30 cellular contexts compared by ENCODE assay signal in genomic region chr2:15952451-15953142, GRCh38. TPM values are rescaled to one million over a fixed set of nuclear protein-coding genes. Genes with fewer than 3 reads are reported as not detected.
"Had no signal": no experiment of that assay in that cellular context is flagged by ENCODE, and none has a peak within 500 bp of the region (broad histone marks: within the 10 kb centered on the region; RNA-seq: fewer than 3 reads in every experiment).

No MANE protein-coding gene starts in this region.

- ATAC-seq: naive thymus-derived CD8-positive, alpha-beta T cell; natural killer cell treated with Interleukin-12 subunit alpha and Interleukin-12 subunit beta and Interleukin-15 and Interleukin-18, amount 100 ng/mL, for 72 hours; psoas muscle; right cardiac atrium; right lobe of liver; stimulated activated memory B cell treated with anti-CD40 and anti-IgM and Interleukin-4, amounts not matched to agents 10 μg/mL and 1 μg/mL and 100 μg/mL, for 72 hours; stimulated activated naive CD8-positive, alpha-beta T cell treated with anti-CD3 and anti-CD28 coated beads, Interleukin-15, amount 100 ng/mL, for 72 hours; stimulated activated naive CD8-positive, alpha-beta T cell treated with anti-CD3 and anti-CD28 coated beads, Interleukin-15, Interleukin-2, amounts not matched to agents 100 U/mL and 50 U/mL, for 24 hours; upper lobe of right lung had no signal

- H3K9me3 ChIP-seq: neutrophil, psoas muscle, right lobe of liver, sigmoid colon, suprapubic skin, testis, tibial artery, transverse colon, upper lobe of right lung, uterus had no signal

- H3K36me3 ChIP-seq: neutrophil, right lobe of liver, sigmoid colon, suprapubic skin, tibial artery, transverse colon, upper lobe of right lung, uterus had no signal

- H3K4me1 Mint-ChIP-seq: naive B cell; stimulated activated memory B cell treated with anti-CD40 and anti-IgM and Interleukin-4, amounts not matched to agents 10 μg/mL and 1 μg/mL and 100 μg/mL, for 72 hours; stimulated activated naive CD8-positive, alpha-beta T cell treated with anti-CD3 and anti-CD28 coated beads, Interleukin-15, amount 100 ng/mL, for 72 hours had no signal

- H3K27me3 Mint-ChIP-seq: stimulated activated naive CD8-positive, alpha-beta T cell treated with anti-CD3 and anti-CD28 coated beads, Interleukin-15, amount 100 ng/mL, for 72 hours; type B pancreatic cell had no signal

- DNase-seq: naive B cell; naive thymus-derived CD8-positive, alpha-beta T cell; nucleus accumbens; posterior cingulate gyrus; psoas muscle; right cardiac atrium; right lobe of liver; sigmoid colon; small intestine; stimulated activated CD4-positive, alpha-beta T cell treated with anti-CD3 and anti-CD28 coated beads, Interleukin-15, amount 100 ng/mL, for 24 hours; stimulated activated CD4-positive, alpha-beta T cell treated with anti-CD3 and anti-CD28 coated beads, Interleukin-2, amount 100 ng/mL, for 24 hours; stimulated activated CD4-positive, alpha-beta T cell treated with anti-CD3 and anti-CD28 coated beads, Interleukin-2, amount 100 ng/mL, for 48 hours; stimulated activated CD4-positive, alpha-beta T cell treated with anti-CD3 and anti-CD28 coated beads, Interleukin-4, amount 100 ng/mL, for 4 hours; stimulated activated CD8-positive, alpha-beta memory T cell treated with anti-CD3 and anti-CD28 coated beads, Interleukin-4, amount 100 ng/mL, for 48 hours; stimulated activated naive CD4-positive, alpha-beta T cell; stimulated activated naive CD8-positive, alpha-beta T cell treated with anti-CD3 and anti-CD28 coated beads, Interleukin-15, amount 100 ng/mL, for 72 hours; stimulated activated naive CD8-positive, alpha-beta T cell treated with anti-CD3 and anti-CD28 coated beads, Interleukin-15, Interleukin-2, amounts not matched to agents 100 U/mL and 50 U/mL, for 24 hours; substantia nigra; testis; tibial artery; transverse colon; upper lobe of right lung; uterus had no signal

- H3K9me3 Mint-ChIP-seq: naive thymus-derived CD8-positive, alpha-beta T cell; natural killer cell treated with Interleukin-12 subunit alpha and Interleukin-12 subunit beta and Interleukin-15 and Interleukin-18, amount 100 ng/mL, for 72 hours; stimulated activated memory B cell treated with anti-CD40 and anti-IgM and Interleukin-4, amounts not matched to agents 10 μg/mL and 1 μg/mL and 100 μg/mL, for 72 hours; stimulated activated naive CD8-positive, alpha-beta T cell treated with anti-CD3 and anti-CD28 coated beads, Interleukin-15, amount 100 ng/mL, for 72 hours had no signal

- H3K4me3 ChIP-seq: psoas muscle, right lobe of liver, sigmoid colon, suprapubic skin, testis, tibial artery, transverse colon, upper lobe of right lung, uterus had no signal

- H3K4me3 Mint-ChIP-seq: naive B cell; naive thymus-derived CD8-positive, alpha-beta T cell; natural killer cell treated with Interleukin-12 subunit alpha and Interleukin-12 subunit beta and Interleukin-15 and Interleukin-18, amount 100 ng/mL, for 72 hours; stimulated activated memory B cell treated with anti-CD40 and anti-IgM and Interleukin-4, amounts not matched to agents 10 μg/mL and 1 μg/mL and 100 μg/mL, for 72 hours; stimulated activated naive CD8-positive, alpha-beta T cell treated with anti-CD3 and anti-CD28 coated beads, Interleukin-15, amount 100 ng/mL, for 72 hours; type B pancreatic cell had no signal

- H3K36me3 Mint-ChIP-seq: naive B cell; natural killer cell treated with Interleukin-12 subunit alpha and Interleukin-12 subunit beta and Interleukin-15 and Interleukin-18, amount 100 ng/mL, for 72 hours; stimulated activated memory B cell treated with anti-CD40 and anti-IgM and Interleukin-4, amounts not matched to agents 10 μg/mL and 1 μg/mL and 100 μg/mL, for 72 hours had no signal

- H3K27ac Mint-ChIP-seq: naive B cell; naive thymus-derived CD8-positive, alpha-beta T cell; natural killer cell treated with Interleukin-12 subunit alpha and Interleukin-12 subunit beta and Interleukin-15 and Interleukin-18, amount 100 ng/mL, for 72 hours; progenitor cell of endocrine pancreas; stimulated activated memory B cell treated with anti-CD40 and anti-IgM and Interleukin-4, amounts not matched to agents 10 μg/mL and 1 μg/mL and 100 μg/mL, for 72 hours; stimulated activated naive CD8-positive, alpha-beta T cell treated with anti-CD3 and anti-CD28 coated beads, Interleukin-15, amount 100 ng/mL, for 72 hours; type B pancreatic cell had no signal

- H3K4me1 ChIP-seq: parathyroid adenoma, psoas muscle, right lobe of liver, sigmoid colon, suprapubic skin, testis, tibial artery, transverse colon, upper lobe of right lung, uterus had no signal

- H3K27me3 ChIP-seq: neutrophil, right lobe of liver, sigmoid colon, testis, tibial artery, transverse colon, upper lobe of right lung, uterus had no signal

RNA-seq across cellular contexts. Expression of gene MYCN, which starts 12.2 kb away (rescaled TPM):
- polyA plus RNA-seq: naive thymus-derived CD8-positive, alpha-beta T cell had no signal
